Comparison of ENCODE assay signal across 9 cellular contexts in the genomic region with DNA sequence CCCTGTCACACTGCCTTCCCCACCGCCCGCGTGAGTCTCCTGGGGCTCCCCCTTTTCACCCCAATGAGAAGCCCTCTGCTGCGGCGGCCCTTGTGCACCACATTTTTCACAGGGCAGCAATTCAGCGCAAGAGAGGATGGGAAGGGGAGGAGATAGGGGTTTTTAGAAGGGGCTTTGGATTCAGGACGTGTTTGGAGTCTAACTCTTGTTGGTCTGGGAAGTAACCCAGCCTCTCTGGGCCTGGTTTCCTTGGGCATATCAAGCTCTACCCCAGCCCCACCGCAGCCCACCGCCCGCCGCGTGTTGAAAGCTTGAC. TPM values are rescaled to one million over a fixed set of nuclear protein-coding genes. Genes with fewer than 3 reads are reported as not detected.
DNase-seq lines count a peak whose midpoint lies in the region; ATAC-seq and TF ChIP-seq lines count a peak whose summit lies in the region.
"Had no signal": no experiment of that assay in that cellular context is flagged by ENCODE, and none has a peak within 500 bp of the region (broad histone marks: within the 10 kb centered on the region; RNA-seq: fewer than 3 reads in every experiment).

No MANE protein-coding gene starts in this region.

- H3K27me3 Mint-ChIP-seq in activated CD4-positive, alpha-beta memory T cell treated with anti-CD3 and anti-CD28 coated beads for 36 hours: peaks cover 45% of the 10 kb centered on the region

- no peaks in the 10 kb centered on the region for H3K79me2 ChIP-seq in smooth muscle cell (ENCODE audit: low read depth)

- H3K36me3 Mint-ChIP-seq in activated CD4-positive, alpha-beta memory T cell treated with anti-CD3 and anti-CD28 coated beads for 36 hours: no peaks in the 10 kb centered on the region

- H3K27ac ChIP-seq in iPS DF 6.9 (ENCODE audit: low read length): no peak overlapping the region
- H3K27ac ChIP-seq in smooth muscle cell (ENCODE audit: low read depth): no peak overlapping the region

- no CpG with 5 or more reads among the region's 12 CpGs for WGBS in iPS DF 6.9 (ENCODE audit: insufficient coverage, insufficient read length)
- WGBS in smooth muscle cell (ENCODE audit: low lambda C conversion rate): 20% methylated on average over 12 of the region's 12 CpGs

- H3K4me1 ChIP-seq in iPS DF 6.9 (ENCODE audit: control insufficient read depth, insufficient read depth, low read length) (peaks cover 2% of the 10 kb centered on the region; the same call in 1 of the 2 replicates), smooth muscle cell (ENCODE audit: low read depth) (no peaks in the 10 kb centered on the region)

- peak overlapping the region; percentile 58 for H3K4me3 Mint-ChIP-seq in activated CD4-positive, alpha-beta memory T cell treated with anti-CD3 and anti-CD28 coated beads for 36 hours

- H3K4me3 ChIP-seq in iPS DF 6.9 (ENCODE audit: low read length) (peak overlapping the region; percentile 80; the same call in 1 of the 2 replicates), smooth muscle cell (peak overlapping the region; percentile 76)
- H3K4me3 ChIP-seq: lung had no signal

- H3K4me1 Mint-ChIP-seq in activated CD4-positive, alpha-beta memory T cell treated with anti-CD3 and anti-CD28 coated beads for 36 hours (ENCODE audit: low read depth): peaks cover 14% of the 10 kb centered on the region

- H2AFZ ChIP-seq in smooth muscle cell (ENCODE audit: low read depth): peak overlapping the region; percentile 87

- peak overlapping the region; percentile 97 for H3K4me2 ChIP-seq in smooth muscle cell

- DNase-seq in activated CD4-positive, alpha-beta memory T cell treated with anti-CD3 and anti-CD28 coated beads for 36 hours: peak; percentile 28
- DNase-seq in iPS DF 6.9 (ENCODE audit: low read depth, low spot score): no peak
- DNase-seq in smooth muscle cell (lab: John Stamatoyannopoulos, UW; ENCODE audit: unreplicated experiment): no peak
- no peak for DNase-seq in GOT3 (lab: John Stamatoyannopoulos, UW)
- no peak for DNase-seq in NAMALWA (ENCODE audit: low spot score)
- DNase-seq in NCI-H2029 (lab: John Stamatoyannopoulos, UW): no peak

- intact Hi-C loops in activated CD4-positive, alpha-beta memory T cell treated with anti-CD3 and anti-CD28 coated beads for 36 hours (cut with micrococcal nuclease): loop anchor here (5.0 kb wide), 1 partner anchor 241 kb away; a partner anchor contains a TSS

- no peaks in the 10 kb centered on the region for H3K9me3 Mint-ChIP-seq in activated CD4-positive, alpha-beta memory T cell treated with anti-CD3 and anti-CD28 coated beads for 36 hours

- no peak for TF ChIP-seq CTCF in smooth muscle cell (IDR thresholded peaks at IDR 0.05; ENCODE audit: borderline replicate concordance, insufficient read depth, poor library complexity, severe bottlenecking)

- H3K9me3 ChIP-seq in iPS DF 6.9 (ENCODE audit: control insufficient read depth, insufficient read depth, low read length) (no peaks in the 10 kb centered on the region), smooth muscle cell (replicated peaks; ENCODE audit: low read depth) (no peaks in the 10 kb centered on the region)

- no peaks in the 10 kb centered on the region for H4K20me1 ChIP-seq in smooth muscle cell (ENCODE audit: low read depth)

- peaks cover 2% of the 10 kb centered on the region; the same call in 1 of the 2 replicates for H3K27me3 ChIP-seq in iPS DF 6.9 (ENCODE audit: control insufficient read depth, insufficient read depth, low read length)
- peaks cover 78% of the 10 kb centered on the region for H3K27me3 ChIP-seq in smooth muscle cell (ENCODE audit: low read depth)

- CTCF ChIA-PET in activated CD4-positive, alpha-beta memory T cell treated with anti-CD3 and anti-CD28 coated beads for 36 hours (lab: Charles Lee): interaction anchor here (1.0 kb wide), 1 partner anchor 846 kb away, joined by 3 read pairs; no protein-coding TSS in a partner anchor

- H3F3A ChIP-seq in smooth muscle cell (ENCODE audit: low read depth): no peaks in the 10 kb centered on the region

- no peak overlapping the region for H3K9ac ChIP-seq in smooth muscle cell (ENCODE audit: low read depth)

- POLR2A ChIA-PET in activated CD4-positive, alpha-beta memory T cell treated with anti-CD3 and anti-CD28 coated beads for 36 hours (lab: Charles Lee): no interaction called here

- H3K36me3 ChIP-seq in iPS DF 6.9 (ENCODE audit: control insufficient read depth, insufficient read depth, low read length) (no peaks in the 10 kb centered on the region), smooth muscle cell (ENCODE audit: low read depth) (no peaks in the 10 kb centered on the region)

- peak; percentile 7 for ATAC-seq in GM21723 (IDR thresholded peaks at IDR 0.05; ENCODE audit: unreplicated experiment)
- no peak for ATAC-seq in HG02938 (IDR thresholded peaks at IDR 0.05; ENCODE audit: unreplicated experiment)

- no peak overlapping the region for H3K27ac Mint-ChIP-seq in activated CD4-positive, alpha-beta memory T cell treated with anti-CD3 and anti-CD28 coated beads for 36 hours

RNA-seq across cellular contexts. Expression of a gene that starts 0.7 kb away (rescaled TPM):
- under 1 TPM; 0.71 to 0.85 TPM for total RNA-seq in activated CD4-positive, alpha-beta memory T cell treated with anti-CD3 and anti-CD28 coated beads for 36 hours
- 1.6 and 2.2 TPM in 2 replicates for total RNA-seq in smooth muscle cell
- polyA plus RNA-seq in smooth muscle cell: 0.06 and 0.71 TPM in 2 replicates

RNA-seq across cellular contexts. Expression of a gene that starts 53.9 kb away (rescaled TPM):
- 1 to 10 TPM; 8.7 to 8.8 TPM for total RNA-seq in activated CD4-positive, alpha-beta memory T cell treated with anti-CD3 and anti-CD28 coated beads for 36 hours
- total RNA-seq in smooth muscle cell: 207 and 237 TPM in 2 replicates
- polyA plus RNA-seq in smooth muscle cell: 70.9 and 187 TPM in 2 replicates

RNA-seq across cellular contexts. Expression of a gene that starts 57.2 kb away (rescaled TPM):
- total RNA-seq in activated CD4-positive, alpha-beta memory T cell treated with anti-CD3 and anti-CD28 coated beads for 36 hours: not detected
- total RNA-seq in smooth muscle cell: not detected in 2 replicates
- polyA plus RNA-seq in smooth muscle cell: not detected in 2 replicates
- total RNA-seq: lung had no signal

Comparison
In these comparisons a context has a peak if more than half of its experiments do, and no peak if none do; other contexts are left out.
1. RNA of a gene that starts 53.9 kb away (total RNA-seq): 207 to 237 TPM in smooth muscle cell; 8.7 to 8.8 TPM in activated CD4-positive, alpha-beta memory T cell treated with anti-CD3 and anti-CD28 coated beads for 36 hours; every median in the first group is over 10 times any median in the second.